In genomic region chr15:45427085-45427484, GRCh38 we compare ENCODE assay signal across 31 cellular contexts.
"Had no signal": no experiment of that assay in that cellular context is flagged by ENCODE, and none has a peak within 500 bp of the region (broad histone marks: within the 10 kb centered on the region; RNA-seq: fewer than 3 reads in every experiment).

No MANE protein-coding gene starts in this region.

- DNase-seq: activated B cell treated with CpG ODN at 0.5 μM for 24 hours; activated CD4-positive, alpha-beta memory T cell treated with anti-CD3 and anti-CD28 coated beads for 36 hours; activated CD4-positive, alpha-beta T cell treated with anti-CD3 and anti-CD28 coated beads for 4 hours; activated CD4-positive, alpha-beta T cell treated with anti-CD3 and anti-CD28 coated beads, Interleukin-2, amount 10 ng/mL, durations not matched to agents 24 days and 14 days; activated CD4-positive, alpha-beta T cell treated with anti-CD3 and anti-CD28 coated beads, Interleukin-2, amount 50 U/mL, for 1 hour; activated CD4-positive, alpha-beta T cell treated with anti-CD3 and anti-CD28 coated beads, Interleukin-2, amount 50 U/mL, for 4 hours; activated CD4-positive, CD25-positive, alpha-beta regulatory T cell treated with anti-CD3 and anti-CD28 coated beads, Interleukin-2, amount 50 U/mL, for 72 hours; activated CD8-positive, alpha-beta memory T cell treated with anti-CD3 and anti-CD28 coated beads, Interleukin-2, amount 50 U/mL, for 4 hours; activated CD8-positive, alpha-beta T cell treated with anti-CD3 and anti-CD28 coated beads for 36 hours; activated effector memory CD4-positive, alpha-beta T cell treated with anti-CD3 and anti-CD28 coated beads, Interleukin-2, amount 50 U/mL, for 16 hours; activated naive CD4-positive, alpha-beta T cell treated with anti-CD3 and anti-CD28 coated beads, Interleukin-2, amount 10 ng/mL, durations not matched to agents 7 days and 5 days; activated naive CD4-positive, alpha-beta T cell treated with Interleukin-2 at 50 U/mL for 16 hours; activated naive CD8-positive, alpha-beta T cell treated with anti-CD3 and anti-CD28 coated beads, Interleukin-2, amount 10 ng/mL, durations not matched to agents 7 days and 5 days; activated naive CD8-positive, alpha-beta T cell treated with anti-CD3 and anti-CD28 coated beads, Interleukin-2, amount 50 U/mL, for 24 hours; activated T-cell treated with anti-CD3 and anti-CD28 coated beads for 4 hours; activated T-cell treated with anti-CD3 and anti-CD28 coated beads, Interleukin-2, amount 50 U/mL, for 1 hour; activated T-cell treated with anti-CD3 and anti-CD28 coated beads, Interleukin-2, amount 50 U/mL, for 4 hours; activated T-cell treated with anti-CD3 and anti-CD28 coated beads, Interleukin-2, amount 50 U/mL, for 72 hours; amygdala; anterior cingulate cortex; caudate nucleus; cerebellar nuclear complex; T-helper 1 cell; T-helper 2 cell; T-helper 9 cell had no signal

- H3K4me3 ChIP-seq: ascending aorta, cardiac muscle cell had no signal

- H3K27ac ChIP-seq: ascending aorta, cardiac muscle cell, VCaP had no signal

- ATAC-seq: activated CD8-positive, alpha-beta T cell treated with anti-CD3 and anti-CD28 coated beads for 36 hours; activated naive CD8-positive, alpha-beta T cell treated with anti-CD3 and anti-CD28 coated beads, Interleukin-2, amount 50 U/mL, for 24 hours; activated T-cell treated with anti-CD3 and anti-CD28 coated beads, Interleukin-2, amount 50 U/mL, for 4 hours; activated T-cell treated with anti-CD3 and anti-CD28 coated beads, Interleukin-2, amount 50 U/mL, for 72 hours; activated T-helper 17 cell treated with anti-CD3 and anti-CD28 coated beads, Interleukin-2, amount 50 U/mL, for 72 hours had no signal

- FAIRE-seq: bronchial epithelial cell, TTC549 had no signal

- H3K9me3 ChIP-seq: ascending aorta had no signal

- H3K27me3 ChIP-seq: ascending aorta had no signal
